Comparison of ENCODE assay signal across 17 cellular contexts in genomic region chr13:80924596-80924995, GRCh38.
DNase-seq lines count a peak whose midpoint lies in the region; TF ChIP-seq lines count a peak whose summit lies in the region.
"Had no signal": no experiment of that assay in that cellular context is flagged by ENCODE, and none has a peak within 500 bp of the region (broad histone marks: within the 10 kb centered on the region; RNA-seq: fewer than 3 reads in every experiment).

No MANE protein-coding gene starts in this region.

- no peak for TF ChIP-seq CTCF in fibroblast of the aortic adventitia (IDR thresholded peaks at IDR 0.05; ENCODE audit: insufficient read depth, low read length)

- H3K4me3 ChIP-seq in fibroblast of the aortic adventitia (ENCODE audit: low read depth, low read length), result no peak overlapping the region
- H3K4me3 ChIP-seq: cardiac muscle cell had no signal

- DNase-seq in OCI-M1 (lab: John Stamatoyannopoulos, UW), result peak; percentile 82
- peak; percentile 5 for DNase-seq in astrocyte of the hippocampus (ENCODE audit: low read depth, low spot score)
- DNase-seq in fibroblast of the aortic adventitia (ENCODE audit: low read depth), result peak; percentile 75
- DNase-seq in occipital lobe (lab: John Stamatoyannopoulos, UW), result peak; percentile 26
- DNase-seq in NAMALWA (ENCODE audit: low spot score), result no peak
- DNase-seq in DMS79 treated with DMSO at 0.1 percent for 48 hours (lab: John Stamatoyannopoulos, UW), result no peak
- DNase-seq in stimulated activated naive CD4-positive, alpha-beta T cell treated with Interleukin-2 at 50 U/mL for 16 hours (lab: John Stamatoyannopoulos, UW), result no peak
- no peak for DNase-seq in stimulated activated CD4-positive, alpha-beta T cell treated with anti-CD3 and anti-CD28 coated beads, Interleukin-12 subunit alpha, Interleukin-12 subunit beta, amount 100 ng/mL, for 4 hours
- DNase-seq: activated CD4-positive, alpha-beta memory T cell treated with anti-CD3 and anti-CD28 coated beads, Interleukin-2, amount 10 ng/mL, durations not matched to agents 7 days and 5 days; activated T-cell treated with anti-CD3 and anti-CD28 coated beads, Interleukin-2, amount 50 U/mL, for 1 hour; NCI-H2029; NCI-H510A treated with DMSO at 0.1 percent for 48 hours; SHP77; stimulated activated CD4-positive, alpha-beta T cell treated with anti-CD3 and anti-CD28 coated beads, Interleukin-4, amount 100 ng/mL, for 1 hour; substantia nigra; T-helper 1 cell had no signal

Comparison
In these comparisons a context has a peak if more than half of its experiments do, and no peak if none do; other contexts are left out.
1. DNase-seq: peak in OCI-M1 (single experiment), astrocyte of the hippocampus (single experiment), fibroblast of the aortic adventitia (single experiment) and occipital lobe (single experiment); none in NAMALWA (single experiment), DMS79 treated with DMSO at 0.1 percent for 48 hours (single experiment), stimulated activated naive CD4-positive, alpha-beta T cell treated with Interleukin-2 at 50 U/mL for 16 hours (single experiment) and stimulated activated CD4-positive, alpha-beta T cell treated with anti-CD3 and anti-CD28 coated beads, Interleukin-12 subunit alpha, Interleukin-12 subunit beta, amount 100 ng/mL, for 4 hours (single experiment).